In genomic region chrX:147072747-147073146, GRCh38 we compare ENCODE assay signal across 22 cellular contexts.
"Had no signal": no experiment of that assay in that cellular context is flagged by ENCODE, and none has a peak within 500 bp of the region (broad histone marks: within the 10 kb centered on the region; RNA-seq: fewer than 3 reads in every experiment).

No MANE protein-coding gene starts in this region.

- H3K9ac ChIP-seq: neural progenitor cell had no signal

- H3K4me1 ChIP-seq: esophagus squamous epithelium, gastroesophageal sphincter, left ventricle myocardium inferior, lower lobe of right lung, neural progenitor cell, right atrium auricular region, sigmoid colon, testis, tibial nerve had no signal

- H3K36me3 ChIP-seq: esophagus squamous epithelium, gastroesophageal sphincter, left ventricle myocardium inferior, lower lobe of right lung, neural progenitor cell, ovary, right atrium auricular region, sigmoid colon, tibial nerve had no signal

- H3K9me3 ChIP-seq: esophagus squamous epithelium, gastroesophageal sphincter, left ventricle myocardium inferior, lower lobe of right lung, ovary, right atrium auricular region, sigmoid colon, testis, tibial nerve had no signal

- ATAC-seq: gastroesophageal sphincter; lower lobe of right lung; natural killer cell treated with Interleukin-12 subunit alpha and Interleukin-12 subunit beta and Interleukin-15 and Interleukin-18, amount 100 ng/mL, for 72 hours; stimulated activated naive B cell treated with anti-CD40 and anti-IgM and Interleukin-4, amounts not matched to agents 10 μg/mL and 1 μg/mL and 100 μg/mL, for 72 hours; stimulated activated naive CD8-positive, alpha-beta T cell treated with anti-CD3 and anti-CD28 coated beads, Interleukin-15, amount 100 ng/mL, for 72 hours had no signal

- H2AFZ ChIP-seq: neural progenitor cell had no signal

- H3K27me3 ChIP-seq: esophagus squamous epithelium, gastroesophageal sphincter, neural progenitor cell, ovary, right atrium auricular region, sigmoid colon, testis, tibial nerve had no signal

- H3K4me3 ChIP-seq: esophagus squamous epithelium, gastroesophageal sphincter, left ventricle myocardium inferior, lower lobe of right lung, neural progenitor cell, ovary, right atrium auricular region, sigmoid colon, skin epidermis, testis, tibial nerve had no signal

- DNase-seq: dermis blood vessel endothelial cell; esophagus squamous epithelium; foreskin fibroblast; glutamatergic neuron; islet precursor cell; left ventricle myocardium inferior; lower lobe of right lung; midbrain; nucleus accumbens; ovary; sigmoid colon; stimulated activated CD4-positive, alpha-beta T cell treated with anti-CD3 and anti-CD28 coated beads, Interleukin-2, amount 100 ng/mL, for 24 hours; stimulated activated CD4-positive, alpha-beta T cell treated with anti-CD3 and anti-CD28 coated beads, Interleukin-4, amount 100 ng/mL, for 4 hours; stimulated activated naive B cell treated with anti-CD40 and anti-IgM and Interleukin-4, amounts not matched to agents 10 μg/mL and 1 μg/mL and 100 μg/mL, for 72 hours; stimulated activated naive CD8-positive, alpha-beta T cell treated with anti-CD3 and anti-CD28 coated beads, Interleukin-15, amount 100 ng/mL, for 72 hours; testis had no signal

- H3K4me2 ChIP-seq: neural progenitor cell had no signal

- H3K27ac ChIP-seq: esophagus squamous epithelium, gastroesophageal sphincter, left ventricle myocardium inferior, lower lobe of right lung, neural progenitor cell, ovary, right atrium auricular region, sigmoid colon, skin epidermis, testis, tibial nerve had no signal
